Comparison of ENCODE assay signal across 8 cellular contexts in the genomic region with DNA sequence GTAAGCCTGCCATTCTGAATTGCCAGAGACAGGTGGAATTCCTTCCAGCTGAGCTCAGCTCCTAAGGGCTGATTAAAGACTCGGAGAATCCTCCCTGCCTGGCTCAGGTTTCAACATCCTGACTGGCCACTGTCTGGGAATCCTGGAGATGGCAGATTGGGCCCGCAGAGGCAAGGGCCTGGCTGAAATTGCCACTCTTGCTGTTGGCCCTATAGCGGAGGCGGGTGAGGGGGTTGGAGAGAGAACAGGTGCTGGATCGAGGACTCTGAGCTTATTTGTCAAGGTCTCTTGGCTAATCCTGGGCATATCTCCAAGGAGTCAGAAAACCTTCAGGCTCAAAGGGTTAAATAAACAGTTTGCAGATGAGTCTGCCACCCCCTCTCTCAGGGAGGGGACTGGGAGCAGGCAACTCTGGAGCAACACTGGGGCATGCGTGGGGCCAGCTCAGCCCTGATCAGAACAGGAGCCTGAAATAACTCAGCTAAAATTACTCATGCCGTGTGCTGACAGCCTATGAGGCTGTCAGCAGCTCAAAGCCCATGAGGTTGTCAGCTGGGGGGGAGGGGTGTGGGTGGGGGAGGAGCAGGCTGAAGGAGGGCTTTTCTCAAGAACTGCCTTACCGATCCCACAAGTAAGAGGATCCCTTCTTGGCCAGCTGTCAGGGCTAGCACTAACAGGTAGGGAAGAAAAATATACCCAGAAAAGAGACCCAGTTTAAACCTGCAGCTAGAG. TPM values are rescaled to one million over a fixed set of nuclear protein-coding genes. Genes with fewer than 3 reads are reported as not detected.
DNase-seq lines count a peak whose midpoint lies in the region; TF ChIP-seq lines count a peak whose summit lies in the region.

No MANE protein-coding gene starts in this region.

- H3K27ac ChIP-seq in AG04450 (ENCODE audit: low read depth, low read length), result peak overlapping the region; percentile 61
- peak overlapping the region; percentile 59 to 99 (median 92) for H3K27ac ChIP-seq in dorsolateral prefrontal cortex
- H3K27ac ChIP-seq in thymus (ENCODE audit: low read depth), result peak overlapping the region; percentile 1

- peaks cover 15% of the 10 kb centered on the region for H3K36me3 ChIP-seq in HAP-1 (replicated peaks)
- no peaks in the 10 kb centered on the region for H3K36me3 ChIP-seq in thymus (ENCODE audit: control insufficient read depth, insufficient read depth)
- H3K36me3 ChIP-seq in BE2C, result peaks cover 16% of the 10 kb centered on the region

- intact Hi-C loops in dorsolateral prefrontal cortex (cut with DNase I), result no loop called here

- H3K27me3 ChIP-seq in AG04450 (ENCODE audit: control insufficient read depth, insufficient read depth, low read length), result peaks cover 18% of the 10 kb centered on the region
- H3K27me3 ChIP-seq in HAP-1 (ENCODE audit: low read depth), result no peaks in the 10 kb centered on the region
- no peaks in the 10 kb centered on the region for H3K27me3 ChIP-seq in dorsolateral prefrontal cortex
- H3K27me3 ChIP-seq in thymus (ENCODE audit: control insufficient read depth, insufficient read depth), result peaks cover 39% of the 10 kb centered on the region
- no peaks in the 10 kb centered on the region for H3K27me3 ChIP-seq in BE2C

- POLR2A ChIA-PET in AG04450 (lab: Yijun Ruan, JAX), result interaction anchor here (0.6 to 1.2 kb wide), 8 partner anchors 10 to 114 kb away, joined by 3 to 8 read pairs (median 3); partner anchors contain the start of gene MCAM

- in situ Hi-C loops in HAP-1 (cut with MboI; ENCODE audit: low sequenced_read_pairs), result no loop called here

- TF ChIP-seq CTCF in AG04450 (IDR thresholded peaks at IDR 0.05; ENCODE audit: low read depth, low read length), result no peak
- TF ChIP-seq CTCF in dorsolateral prefrontal cortex (IDR thresholded peaks at IDR 0.05 in 54 of 56, conservative IDR thresholded peaks at IDR 0.05 in 2 of 56; ENCODE audit: low read depth in 1 of 56, partially characterized antibody in 56 of 56), result no peak
- no peak for TF ChIP-seq CTCF in BE2C (IDR thresholded peaks at IDR 0.05; ENCODE audit: low read depth, low read length)

- H3K4me3 ChIP-seq in AG04450 (ENCODE audit: low read depth, low read length), result no peak overlapping the region
- no peak overlapping the region for H3K4me3 ChIP-seq in HAP-1
- H3K4me3 ChIP-seq in dorsolateral prefrontal cortex, result peak overlapping the region in 58 of 59 donors; percentile 13 to 77 (median 64)
- H3K4me3 ChIP-seq in thymus (ENCODE audit: low read length), result no peak overlapping the region
- H3K4me3 ChIP-seq in BE2C (ENCODE audit: low read depth, low read length), result no peak overlapping the region

- H3K9me3 ChIP-seq in AG04450 (ENCODE audit: control insufficient read depth, insufficient read depth, low read length) (no peaks in the 10 kb centered on the region; the same call in 1 of the 2 replicates), HAP-1 (no peaks in the 10 kb centered on the region), thymus (ENCODE audit: control insufficient read depth) (no peaks in the 10 kb centered on the region), BE2C (0 out of 2 replicates have a peak, but pooled peaks cover 2% of the 10 kb centered on the region)

- H3K4me1 ChIP-seq in HAP-1, result peaks cover 20% of the 10 kb centered on the region
- H3K4me1 ChIP-seq in thymus (ENCODE audit: control insufficient read depth, insufficient read depth, low read length), result no peaks in the 10 kb centered on the region
- H3K4me1 ChIP-seq in BE2C, result peaks cover 15% of the 10 kb centered on the region

- CTCF ChIA-PET in AG04450 (lab: Charles Lee), result interaction anchor here (0.6 to 3.4 kb wide), 11 partner anchors 9 to 155 kb away, joined by 3 to 31 read pairs (median 6); partner anchors contain the start of genes CBL, THY1 and USP2

- 89% methylated on average over 8 of the region's 8 CpGs for WGBS in thymus

- DNase-seq in AG04450 (ENCODE audit: low read depth, low spot score) (peak; percentile 55), HAP-1 (ENCODE audit: low spot score in 2 of 2) (peak; percentile 18 to 57), NOMO-1 treated with dmso at 0.1 percent for 144 hours (lab: John Stamatoyannopoulos, UW; ENCODE audit: unreplicated experiment) (peak; percentile 68), dorsolateral prefrontal cortex (peak in 6 of 10 donors; percentile 57 to 87 (median 73)), middle frontal gyrus (ENCODE audit: extremely low spot score, low spot score) (peak; percentile 31), BE2C (no peak), HUDEP-2 (lab: John Stamatoyannopoulos, UW; ENCODE audit: unreplicated experiment in 76 of 76) (no peak)

RNA-seq across cellular contexts. Expression of gene MFRP, which starts 14.7 kb away (rescaled TPM):
- not detected in 2 replicates for polyA plus RNA-seq in AG04450 (2011; rRNA removed)
- not detected in 2 replicates for polyA minus RNA-seq in AG04450 (2011; rRNA and poly(A)+ RNA removed)
- total RNA-seq in dorsolateral prefrontal cortex, result under 1 TPM in 1 of 120 experiments, not detected in 119; 0.32 TPM
- 0.05 TPM for polyA plus RNA-seq in thymus
- polyA plus RNA-seq in BE2C (2012; ENCODE audit: insufficient read depth, insufficient read length, low read depth), result not detected

RNA-seq across cellular contexts. Expression of gene USP2, which starts 20.3 kb away (rescaled TPM):
- polyA plus RNA-seq in AG04450 (2011; rRNA removed), result 0.32 and 0.46 TPM in 2 replicates
- polyA minus RNA-seq in AG04450 (2011; rRNA and poly(A)+ RNA removed), result 0.35 and 1.0 TPM in 2 replicates
- 10 to 100 TPM; 32.5 to 68.6 (median 46.7) TPM for total RNA-seq in dorsolateral prefrontal cortex
- polyA plus RNA-seq in thymus, result 1.2 TPM
- 4.6 TPM for polyA plus RNA-seq in BE2C (2012; ENCODE audit: insufficient read depth, insufficient read length, low read depth)

RNA-seq across cellular contexts. Expression of gene C1QTNF5, which starts 20.5 kb away (rescaled TPM):
- polyA plus RNA-seq in AG04450 (2011; rRNA removed) (8.3 and 10.9 TPM in 2 replicates), thymus (8.6 TPM)
- polyA minus RNA-seq in AG04450 (2011; rRNA and poly(A)+ RNA removed), result 4.3 and 4.9 TPM in 2 replicates
- total RNA-seq in dorsolateral prefrontal cortex, result 10 to 100 TPM in 74 of 120 experiments, 1 to 10 TPM in 46; 5.1 to 23.2 (median 10.8) TPM
- polyA plus RNA-seq in BE2C (2012; ENCODE audit: insufficient read depth, insufficient read length, low read depth), result 1.1 TPM

RNA-seq across cellular contexts. Expression of gene RNF26, which starts 26.9 kb away (rescaled TPM):
- polyA plus RNA-seq in AG04450 (2011; rRNA removed) (27.1 and 35.3 TPM in 2 replicates), thymus (9.0 TPM)
- polyA minus RNA-seq in AG04450 (2011; rRNA and poly(A)+ RNA removed), result 38.4 and 59.5 TPM in 2 replicates
- total RNA-seq in dorsolateral prefrontal cortex, result 10 to 100 TPM; 15.9 to 31.2 (median 24.4) TPM
- 48.0 TPM for polyA plus RNA-seq in BE2C (2012; ENCODE audit: insufficient read depth, insufficient read length, low read depth)

RNA-seq across cellular contexts. Expression of gene MCAM, which starts 44.3 kb away (rescaled TPM):
- polyA plus RNA-seq in AG04450 (2011; rRNA removed), result 41.9 and 53.4 TPM in 2 replicates
- polyA minus RNA-seq in AG04450 (2011; rRNA and poly(A)+ RNA removed), result 33.6 and 38.8 TPM in 2 replicates
- 100 to 1,000 TPM in 2 of 120 experiments, 10 to 100 TPM in 118; 17.4 to 120 (median 43.4) TPM for total RNA-seq in dorsolateral prefrontal cortex
- polyA plus RNA-seq in thymus, result 54.4 TPM
- polyA plus RNA-seq in BE2C (2012; ENCODE audit: insufficient read depth, insufficient read length, low read depth), result 26.8 TPM

Comparison
In these comparisons a context has a peak if more than half of its experiments do, and no peak if none do; other contexts are left out.
1. DNase-seq: peak in AG04450 (single experiment), HAP-1 (2 of 2), NOMO-1 treated with dmso at 0.1 percent for 144 hours (single experiment), dorsolateral prefrontal cortex (6 of 10) and middle frontal gyrus (single experiment); none in BE2C (single experiment) and HUDEP-2 (0 of 76).
2. H3K27ac ChIP-seq: peak in every context shown above with its lines; median percentile 92 in dorsolateral prefrontal cortex; 61 in AG04450; 1 in thymus.
3. H3K4me3 ChIP-seq: peak in dorsolateral prefrontal cortex (58 of 59); none in AG04450 (single experiment), HAP-1 (single experiment), thymus (single experiment) and BE2C (single experiment).